In the genomic region with DNA sequence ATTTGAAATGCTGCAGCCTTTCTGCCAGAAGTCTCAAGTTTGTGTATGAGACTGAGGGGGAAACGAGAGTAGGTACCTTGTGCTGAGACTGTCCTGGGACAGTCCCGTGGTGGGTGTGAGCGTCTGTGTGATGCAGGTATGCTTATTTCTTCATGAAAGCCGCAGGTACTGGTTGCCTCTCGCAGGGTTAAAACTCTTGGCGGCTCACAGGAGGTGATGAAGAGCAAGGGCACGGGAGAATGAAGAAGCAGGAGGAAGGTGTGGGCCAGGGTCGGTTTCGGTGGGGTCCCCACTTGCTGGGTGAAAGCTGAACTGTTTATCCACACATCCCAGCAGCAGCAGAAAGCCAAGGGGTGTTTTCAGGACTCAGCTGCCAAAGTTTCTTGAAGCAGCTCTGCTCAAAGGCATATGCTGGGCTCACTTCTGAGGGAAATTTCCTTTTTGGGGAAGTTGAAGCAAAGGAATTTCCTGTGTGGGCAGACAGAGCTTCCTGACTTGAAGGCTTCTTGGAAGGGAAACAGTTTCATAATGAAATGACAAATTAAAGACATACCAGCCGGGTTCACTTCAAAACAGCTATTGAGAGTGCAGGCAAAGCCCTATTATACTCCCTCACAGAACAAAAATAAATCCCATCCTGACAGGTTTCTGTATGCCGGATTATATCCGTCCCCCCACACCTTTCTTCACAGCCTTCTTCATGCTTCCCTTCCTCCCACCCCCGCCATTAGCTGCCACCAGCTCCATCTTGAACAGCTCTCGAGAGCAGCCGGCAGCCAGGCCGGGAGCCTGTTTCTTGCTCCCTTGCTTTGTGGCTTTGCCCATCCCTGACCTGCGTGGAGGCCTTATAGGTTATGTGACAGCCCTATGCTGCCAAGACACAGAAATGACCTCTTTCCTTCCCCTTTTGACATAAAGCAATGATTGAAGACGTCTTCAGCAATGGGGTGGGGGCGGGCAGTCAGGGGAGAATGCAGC, we compare ENCODE assay signal across 8 cellular contexts.
DNase-seq lines count a peak whose midpoint lies in the region; ATAC-seq, FAIRE-seq and TF ChIP-seq lines count a peak whose summit lies in the region.

No MANE protein-coding gene starts in this region.

- H3K4me2 ChIP-seq in astrocyte (ENCODE audit: low read length), result peak overlapping the region; percentile 54

- peaks cover 25% of the 10 kb centered on the region for H3K4me1 ChIP-seq in SJCRH30
- peaks cover 46% of the 10 kb centered on the region for H3K4me1 ChIP-seq in astrocyte (ENCODE audit: insufficient read depth, low read length)
- H3K4me1 ChIP-seq in right lobe of liver, result peaks cover 0 to 31% (median 4%) of the 10 kb centered on the region in 4 donors

- no peak for TF ChIP-seq POLR2A in right lobe of liver (IDR thresholded peaks at IDR 0.05)

- no peaks in the 10 kb centered on the region for H3K27me3 Mint-ChIP-seq in astrocyte (ENCODE audit: low read depth, unreplicated experiment)

- WGBS in right lobe of liver (ENCODE audit: insufficient coverage, low coverage, low lambda C conversion rate, missing lambda C conversion rate), result 55% methylated on average over 19 of the region's 19 CpGs

- H3K4me3 Mint-ChIP-seq in astrocyte (ENCODE audit: unreplicated experiment), result no peak overlapping the region

- H3K36me3 ChIP-seq in SJCRH30, result no peaks in the 10 kb centered on the region
- H3K36me3 ChIP-seq in astrocyte (ENCODE audit: insufficient read depth, low read length), result peaks cover 5% of the 10 kb centered on the region
- no peaks in the 10 kb centered on the region for H3K36me3 ChIP-seq in right lobe of liver

- H3K4me1 Mint-ChIP-seq in astrocyte (ENCODE audit: low read depth, unreplicated experiment), result peaks cover 53% of the 10 kb centered on the region

- peak; percentile 37 for ATAC-seq in GM18499 (IDR thresholded peaks at IDR 0.05; ENCODE audit: insufficient read depth, unreplicated experiment)
- peak; percentile 71 for ATAC-seq in HG02870 (IDR thresholded peaks at IDR 0.05; ENCODE audit: unreplicated experiment)
- peak; percentile 41 to 63 (median 54) for ATAC-seq in right lobe of liver

- H3K27ac ChIP-seq in SJCRH30 (peak overlapping the region; percentile 36; the same call in 1 of the 2 replicates), astrocyte (ENCODE audit: low read depth, low read length) (peak overlapping the region; percentile 92), right lobe of liver (peak overlapping the region in 2 of 3 donors; percentile 64 to 77)

- H4K20me1 ChIP-seq in astrocyte (ENCODE audit: insufficient read depth, low read length), result no peaks in the 10 kb centered on the region

- no peaks in the 10 kb centered on the region for H3K27me3 ChIP-seq in SJCRH30
- H3K27me3 ChIP-seq in astrocyte (ENCODE audit: insufficient read depth, low read length), result no peaks in the 10 kb centered on the region
- H3K27me3 ChIP-seq in right lobe of liver, result no peaks in the 10 kb centered on the region

- H3K9me3 ChIP-seq in SJCRH30 (replicated peaks) (no peaks in the 10 kb centered on the region), astrocyte (ENCODE audit: insufficient read depth, low read depth, low read length) (no peaks in the 10 kb centered on the region), right lobe of liver (no peaks in the 10 kb centered on the region)

- no peak overlapping the region for H2AFZ ChIP-seq in astrocyte (ENCODE audit: low read depth, low read length)

- H3K9me3 Mint-ChIP-seq in astrocyte (ENCODE audit: unreplicated experiment), result no peaks in the 10 kb centered on the region

- H3K79me2 ChIP-seq in astrocyte (ENCODE audit: insufficient read depth, low read length), result peaks cover 57% of the 10 kb centered on the region

- H3K4me3 ChIP-seq in SJCRH30 (no peak overlapping the region), astrocyte (ENCODE audit: insufficient read depth, low read depth, low read length) (peak overlapping the region; percentile 9), right lobe of liver (no peak overlapping the region)

- peak; percentile 49 for FAIRE-seq in astrocyte (lab: Jason Lieb, UNC)

- H3K9ac ChIP-seq in astrocyte (ENCODE audit: low read length), result peak overlapping the region; percentile 62

- intact Hi-C loops in right lobe of liver (cut with DNase I), result no loop called here

- no peak for DNase-seq in SJCRH30
- DNase-seq in astrocyte (ENCODE audit: low read depth), result peak; percentile 93
- DNase-seq in right lobe of liver, result peak in 1 of 3 donors; percentile 39
- peak; percentile 44 for DNase-seq in stimulated activated CD8-positive, alpha-beta memory T cell treated with anti-CD3 and anti-CD28 coated beads, Interleukin-12 subunit alpha, Interleukin-12 subunit beta, amount 100 ng/mL, for 24 hours (ENCODE audit: extremely low read depth)
- no peak for DNase-seq in middle frontal gyrus (ENCODE audit: extremely low spot score, low spot score)
- DNase-seq in NCI-H1048 (lab: John Stamatoyannopoulos, UW), result no peak

- H3K36me3 Mint-ChIP-seq in astrocyte (ENCODE audit: low read depth, unreplicated experiment), result peaks cover 12% of the 10 kb centered on the region

- H3K27ac Mint-ChIP-seq in astrocyte (ENCODE audit: unreplicated experiment), result peak overlapping the region; percentile 87

- TF ChIP-seq CTCF in astrocyte (IDR thresholded peaks at IDR 0.05; ENCODE audit: insufficient read depth, low read depth, low read length) (no peak), right lobe of liver (IDR thresholded peaks at IDR 0.05) (no peak)

Comparison
In these comparisons a context has a peak if more than half of its experiments do, and no peak if none do; other contexts are left out.
1. DNase-seq: peak in astrocyte (single experiment) and stimulated activated CD8-positive, alpha-beta memory T cell treated with anti-CD3 and anti-CD28 coated beads, Interleukin-12 subunit alpha, Interleukin-12 subunit beta, amount 100 ng/mL, for 24 hours (single experiment); none in SJCRH30 (0 of 2), middle frontal gyrus (single experiment) and NCI-H1048 (single experiment).
2. H3K27ac ChIP-seq: peak in every context shown above with its lines; median percentile 92 in astrocyte; 70 in right lobe of liver; 36 in SJCRH30.
3. Peak in every context shown above with its lines, with median percentiles within 50 percentile points of each other: ATAC-seq.